15 cellular contexts compared by ENCODE assay signal in genomic region chr13:89951341-89951740, GRCh38.
"Had no signal": no experiment of that assay in that cellular context is flagged by ENCODE, and none has a peak within 500 bp of the region (broad histone marks: within the 10 kb centered on the region; RNA-seq: fewer than 3 reads in every experiment).

No MANE protein-coding gene starts in this region.

- H3K27ac ChIP-seq: colonic mucosa, gastrocnemius medialis, ovary, upper lobe of right lung had no signal

- H3K4me1 ChIP-seq: colonic mucosa, gastrocnemius medialis, upper lobe of right lung had no signal

- H3K36me3 ChIP-seq: colonic mucosa, gastrocnemius medialis, ovary, upper lobe of right lung had no signal

- H3K4me3 ChIP-seq: colonic mucosa, gastrocnemius medialis, ovary, upper lobe of right lung had no signal

- H3K27me3 ChIP-seq: colonic mucosa, gastrocnemius medialis, ovary, upper lobe of right lung had no signal

- H3K9me3 ChIP-seq: colonic mucosa, gastrocnemius medialis, ovary, upper lobe of right lung had no signal

- FAIRE-seq: astrocyte, endothelial cell of umbilical vein, keratinocyte had no signal

- DNase-seq: activated CD8-positive, alpha-beta memory T cell treated with anti-CD3 and anti-CD28 coated beads, Interleukin-2, amount 50 U/mL, for 48 hours; activated CD8-positive, alpha-beta T cell treated with anti-CD3 and anti-CD28 coated beads, Interleukin-2, amount 10 ng/mL, durations not matched to agents 7 days and 5 days; activated naive CD4-positive, alpha-beta T cell; activated naive CD8-positive, alpha-beta T cell treated with anti-CD3 and anti-CD28 coated beads, Interleukin-2, amount 50 U/mL, for 24 hours; colonic mucosa; effector CD4-positive, alpha-beta T cell; gastrocnemius medialis; ovary; stimulated activated CD4-positive, alpha-beta T cell treated with anti-CD3 and anti-CD28 coated beads, Interleukin-4, amount 100 ng/mL, for 1 hour; stimulated activated CD8-positive, alpha-beta memory T cell treated with anti-CD3 and anti-CD28 coated beads, Interleukin-4, amount 100 ng/mL, for 48 hours; T-helper 2 cell; upper lobe of right lung had no signal

- ATAC-seq: activated CD8-positive, alpha-beta T cell treated with anti-CD3 and anti-CD28 coated beads, Interleukin-2, amount 10 ng/mL, durations not matched to agents 7 days and 5 days; activated naive CD8-positive, alpha-beta T cell treated with anti-CD3 and anti-CD28 coated beads, Interleukin-2, amount 50 U/mL, for 24 hours; gastrocnemius medialis; upper lobe of right lung had no signal
